Comparison of ENCODE assay signal across 22 cellular contexts in genomic region chr19:47521473-47522180, GRCh38. TPM values are rescaled to one million over a fixed set of nuclear protein-coding genes. Genes with fewer than 3 reads are reported as not detected.
DNase-seq lines count a peak whose midpoint lies in the region; ATAC-seq and TF ChIP-seq lines count a peak whose summit lies in the region.
"Had no signal": no experiment of that assay in that cellular context is flagged by ENCODE, and none has a peak within 500 bp of the region (broad histone marks: within the 10 kb centered on the region; RNA-seq: fewer than 3 reads in every experiment).

No MANE protein-coding gene starts in this region.

- no peaks in the 10 kb centered on the region for H3K36me3 Mint-ChIP-seq in activated naive CD8-positive, alpha-beta T cell treated with anti-CD3 and anti-CD28 coated beads, Interleukin-2, amount 10 ng/mL, durations not matched to agents 7 days and 5 days
- H3K36me3 Mint-ChIP-seq in activated naive CD8-positive, alpha-beta T cell treated with anti-CD3 and anti-CD28 coated beads, Interleukin-2, amount 50 U/mL, for 24 hours (ENCODE audit: low read depth), result no peaks in the 10 kb centered on the region
- H3K36me3 Mint-ChIP-seq in activated CD8-positive, alpha-beta T cell treated with anti-CD3 and anti-CD28 coated beads for 36 hours (ENCODE audit: low read depth), result no peaks in the 10 kb centered on the region

- DNase-seq in activated naive CD8-positive, alpha-beta T cell treated with anti-CD3 and anti-CD28 coated beads, Interleukin-2, amount 10 ng/mL, durations not matched to agents 7 days and 5 days, result no peak
- DNase-seq in activated naive CD8-positive, alpha-beta T cell treated with anti-CD3 and anti-CD28 coated beads, Interleukin-2, amount 50 U/mL, for 24 hours, result no peak
- DNase-seq in activated CD8-positive, alpha-beta T cell treated with anti-CD3 and anti-CD28 coated beads for 36 hours, result no peak
- DNase-seq in mesenchymal stem cell (no peak), thyroid gland (no peak), SW 1271 (lab: John Stamatoyannopoulos, UW) (no peak), NCI-H1092 treated with DMSO at 0.1 percent for 48 hours (lab: John Stamatoyannopoulos, UW) (no peak), epidermal melanocyte (ENCODE audit: insufficient read length, low spot score) (no peak)
- DNase-seq: activated CD4-positive, alpha-beta T cell treated with anti-CD3 and anti-CD28 coated beads, Interleukin-2, amount 50 U/mL, for 1 hour; activated gamma-delta T cell treated with Interleukin-2 at 50 U/mL for 16 hours; anterior cingulate cortex; central memory CD4-positive, alpha-beta T cell; esophagus squamous epithelium; PC-9; stimulated activated CD4-positive, alpha-beta T cell treated with anti-CD3 and anti-CD28 coated beads, Interleukin-1b, Interleukin-23, amount 100 ng/mL, for 48 hours had no signal

- intact Hi-C loops in activated CD8-positive, alpha-beta T cell treated with anti-CD3 and anti-CD28 coated beads for 36 hours (cut with micrococcal nuclease), result no loop called here
- intact Hi-C loops in thyroid gland (cut with DNase I), result no loop called here

- H3K4me2 ChIP-seq in mesenchymal stem cell (ENCODE audit: low read length, poor library complexity, severe bottlenecking), result no peak overlapping the region
- H3K4me2 ChIP-seq: BLaER1, PC-9 had no signal

- H3K4me1 ChIP-seq in mesenchymal stem cell (ENCODE audit: control insufficient read depth, insufficient read depth, low read depth, low read length), result peaks cover 8% of the 10 kb centered on the region
- H3K4me1 ChIP-seq in thyroid gland, result peaks cover 12 to 20% of the 10 kb centered on the region in 2 donors

- H2BK5ac ChIP-seq in mesenchymal stem cell (ENCODE audit: low read depth, low read length, poor library complexity, severe bottlenecking), result no peak overlapping the region

- no peak overlapping the region for H3K4ac ChIP-seq in mesenchymal stem cell (ENCODE audit: low read depth in 1 of 2, low read length in 2 of 2)

- no peak overlapping the region for H3K27ac ChIP-seq in mesenchymal stem cell (ENCODE audit: low read length, poor library complexity, severe bottlenecking)
- H3K27ac ChIP-seq in thyroid gland, result peak overlapping the region in 2 of 3 donors; percentile 19 to 38
- H3K27ac ChIP-seq: BLaER1, PC-9 had no signal

- peak overlapping the region; percentile 53 for H3K4me3 Mint-ChIP-seq in activated naive CD8-positive, alpha-beta T cell treated with anti-CD3 and anti-CD28 coated beads, Interleukin-2, amount 10 ng/mL, durations not matched to agents 7 days and 5 days
- no peak overlapping the region for H3K4me3 Mint-ChIP-seq in activated naive CD8-positive, alpha-beta T cell treated with anti-CD3 and anti-CD28 coated beads, Interleukin-2, amount 50 U/mL, for 24 hours
- H3K4me3 Mint-ChIP-seq in activated CD8-positive, alpha-beta T cell treated with anti-CD3 and anti-CD28 coated beads for 36 hours, result no peak overlapping the region
- H3K4me3 Mint-ChIP-seq: stimulated activated naive CD8-positive, alpha-beta T cell treated with anti-CD3 and anti-CD28 coated beads, Interleukin-15, Interleukin-2, amounts not matched to agents 100 ng/mL and 50 ng/mL, for 24 hours had no signal

- no peak overlapping the region for H3K4me3 ChIP-seq in mesenchymal stem cell (ENCODE audit: insufficient read depth in 1 of 2, low read depth in 1 of 2, low read length in 2 of 2)
- H3K4me3 ChIP-seq in thyroid gland (replicated peaks in 1 of 3), result no peak overlapping the region
- H3K4me3 ChIP-seq: BLaER1, esophagus squamous epithelium, PC-9 had no signal

- no peaks in the 10 kb centered on the region for H3K9me3 Mint-ChIP-seq in activated naive CD8-positive, alpha-beta T cell treated with anti-CD3 and anti-CD28 coated beads, Interleukin-2, amount 10 ng/mL, durations not matched to agents 7 days and 5 days
- H3K9me3 Mint-ChIP-seq in activated naive CD8-positive, alpha-beta T cell treated with anti-CD3 and anti-CD28 coated beads, Interleukin-2, amount 50 U/mL, for 24 hours, result no peaks in the 10 kb centered on the region
- no peaks in the 10 kb centered on the region for H3K9me3 Mint-ChIP-seq in activated CD8-positive, alpha-beta T cell treated with anti-CD3 and anti-CD28 coated beads for 36 hours
- H3K9me3 Mint-ChIP-seq: stimulated activated naive CD8-positive, alpha-beta T cell treated with anti-CD3 and anti-CD28 coated beads, Interleukin-15, Interleukin-2, amounts not matched to agents 100 ng/mL and 50 ng/mL, for 24 hours had no signal

- no peak overlapping the region for H2AK5ac ChIP-seq in mesenchymal stem cell (ENCODE audit: low read length, severe bottlenecking)

- H3K79me1 ChIP-seq in mesenchymal stem cell (replicated peaks; ENCODE audit: low read length, poor library complexity, severe bottlenecking), result no peaks in the 10 kb centered on the region

- H3K23ac ChIP-seq in mesenchymal stem cell (ENCODE audit: low read length in 2 of 2), result no peak overlapping the region

- 80% methylated on average over 20 of the region's 20 CpGs for WGBS in mesenchymal stem cell
- WGBS in thyroid gland, 2 donors, result 73 to 81% methylated on average over 19 of the region's 20 CpGs

- no peak overlapping the region for H3K14ac ChIP-seq in mesenchymal stem cell (ENCODE audit: low read length in 2 of 2)

- peaks cover 37% of the 10 kb centered on the region for H3K27me3 Mint-ChIP-seq in activated naive CD8-positive, alpha-beta T cell treated with anti-CD3 and anti-CD28 coated beads, Interleukin-2, amount 10 ng/mL, durations not matched to agents 7 days and 5 days
- peaks cover 21% of the 10 kb centered on the region for H3K27me3 Mint-ChIP-seq in activated naive CD8-positive, alpha-beta T cell treated with anti-CD3 and anti-CD28 coated beads, Interleukin-2, amount 50 U/mL, for 24 hours
- peaks cover 7% of the 10 kb centered on the region for H3K27me3 Mint-ChIP-seq in activated CD8-positive, alpha-beta T cell treated with anti-CD3 and anti-CD28 coated beads for 36 hours

- H3K4me1 Mint-ChIP-seq in activated naive CD8-positive, alpha-beta T cell treated with anti-CD3 and anti-CD28 coated beads, Interleukin-2, amount 10 ng/mL, durations not matched to agents 7 days and 5 days, result peaks cover 35% of the 10 kb centered on the region
- peaks cover 51% of the 10 kb centered on the region for H3K4me1 Mint-ChIP-seq in activated naive CD8-positive, alpha-beta T cell treated with anti-CD3 and anti-CD28 coated beads, Interleukin-2, amount 50 U/mL, for 24 hours
- peaks cover 36% of the 10 kb centered on the region for H3K4me1 Mint-ChIP-seq in activated CD8-positive, alpha-beta T cell treated with anti-CD3 and anti-CD28 coated beads for 36 hours (ENCODE audit: low read depth)

- H3K36me3 ChIP-seq in mesenchymal stem cell (ENCODE audit: control insufficient read depth in 1 of 2, insufficient read depth in 2 of 2, low read depth in 1 of 2, low read length in 2 of 2) (no peaks in the 10 kb centered on the region), thyroid gland (no peaks in the 10 kb centered on the region)
- H3K36me3 ChIP-seq: BLaER1, esophagus squamous epithelium had no signal

- POLR2A ChIA-PET in activated naive CD8-positive, alpha-beta T cell treated with anti-CD3 and anti-CD28 coated beads, Interleukin-2, amount 10 ng/mL, durations not matched to agents 7 days and 5 days (lab: Charles Lee), result interaction anchor here (0.9 to 1.8 kb wide), 3 partner anchors 8 to 79 kb away, joined by 3 to 5 read pairs (median 4); no protein-coding TSS in a partner anchor
- POLR2A ChIA-PET in activated CD8-positive, alpha-beta T cell treated with anti-CD3 and anti-CD28 coated beads for 36 hours (lab: Charles Lee), result interaction anchor here (0.9 to 3.6 kb wide), 4 partner anchors 15 to 79 kb away, joined by 3 to 11 read pairs (median 4); partner anchors contain the start of gene KPTN

- no peaks in the 10 kb centered on the region for H3K9me3 ChIP-seq in mesenchymal stem cell (ENCODE audit: control insufficient read depth, low read length)
- H3K9me3 ChIP-seq in thyroid gland, result no peaks in the 10 kb centered on the region
- H3K9me3 ChIP-seq: BLaER1, esophagus squamous epithelium had no signal

- no peak overlapping the region for H2AFZ ChIP-seq in mesenchymal stem cell (ENCODE audit: low read depth, low read length)
- H2AFZ ChIP-seq: PC-9 had no signal

- no peak overlapping the region for H2BK120ac ChIP-seq in mesenchymal stem cell (ENCODE audit: low read depth, low read length)

- H2BK15ac ChIP-seq in mesenchymal stem cell (ENCODE audit: low read depth, poor library complexity, severe bottlenecking), result no peak overlapping the region

- no peak for TF ChIP-seq CTCF in activated CD8-positive, alpha-beta T cell treated with anti-CD3 and anti-CD28 coated beads for 36 hours (IDR thresholded peaks at IDR 0.05)
- no peak for TF ChIP-seq CTCF in thyroid gland (IDR thresholded peaks at IDR 0.05)

- H4K8ac ChIP-seq in mesenchymal stem cell (ENCODE audit: low read length), result peak overlapping the region; percentile 15

- peaks cover 24 to 28% of the 10 kb centered on the region in 2 experiments for H3K27me3 ChIP-seq in mesenchymal stem cell (ENCODE audit: control insufficient read depth in 1 of 2, insufficient read depth in 1 of 2, low read length in 2 of 2)
- no peaks in the 10 kb centered on the region for H3K27me3 ChIP-seq in thyroid gland

- no peak overlapping the region for H3K18ac ChIP-seq in mesenchymal stem cell (ENCODE audit: low read depth in 1 of 2, low read length in 2 of 2)

- CTCF ChIA-PET in activated CD8-positive, alpha-beta T cell treated with anti-CD3 and anti-CD28 coated beads for 36 hours (lab: Charles Lee), result interaction anchor here (0.9 to 1.4 kb wide), 2 partner anchors 85 to 191 kb away, joined by 3 to 4 read pairs; no protein-coding TSS in a partner anchor

- peak overlapping the region; percentile 39 for H4K91ac ChIP-seq in mesenchymal stem cell (ENCODE audit: low read length)

- peak overlapping the region; percentile 62 for H3K27ac Mint-ChIP-seq in activated naive CD8-positive, alpha-beta T cell treated with anti-CD3 and anti-CD28 coated beads, Interleukin-2, amount 10 ng/mL, durations not matched to agents 7 days and 5 days
- H3K27ac Mint-ChIP-seq in activated naive CD8-positive, alpha-beta T cell treated with anti-CD3 and anti-CD28 coated beads, Interleukin-2, amount 50 U/mL, for 24 hours, result no peak overlapping the region
- H3K27ac Mint-ChIP-seq in activated CD8-positive, alpha-beta T cell treated with anti-CD3 and anti-CD28 coated beads for 36 hours, result no peak overlapping the region
- H3K27ac Mint-ChIP-seq: stimulated activated naive CD8-positive, alpha-beta T cell treated with anti-CD3 and anti-CD28 coated beads, Interleukin-15, Interleukin-2, amounts not matched to agents 100 ng/mL and 50 ng/mL, for 24 hours had no signal

- H2BK12ac ChIP-seq in mesenchymal stem cell (ENCODE audit: low read length in 2 of 2), result no peak overlapping the region

- ATAC-seq in activated naive CD8-positive, alpha-beta T cell treated with anti-CD3 and anti-CD28 coated beads, Interleukin-2, amount 10 ng/mL, durations not matched to agents 7 days and 5 days (ENCODE audit: low read depth), result peak; percentile 10
- ATAC-seq in activated naive CD8-positive, alpha-beta T cell treated with anti-CD3 and anti-CD28 coated beads, Interleukin-2, amount 50 U/mL, for 24 hours, result no peak
- peak; percentile 7 for ATAC-seq in activated CD8-positive, alpha-beta T cell treated with anti-CD3 and anti-CD28 coated beads for 36 hours

- H3K9ac ChIP-seq in mesenchymal stem cell (ENCODE audit: low read length), result no peak overlapping the region
- H3K9ac ChIP-seq: BLaER1 had no signal

- no peak for TF ChIP-seq POLR2A in thyroid gland (IDR thresholded peaks at IDR 0.05)

RNA-seq across cellular contexts. Expression of gene NAPA, which starts 6.8 kb away (rescaled TPM):
- total RNA-seq in activated naive CD8-positive, alpha-beta T cell treated with anti-CD3 and anti-CD28 coated beads, Interleukin-2, amount 10 ng/mL, durations not matched to agents 7 days and 5 days, result 100 to 1,000 TPM in 1 of 2 experiments, 10 to 100 TPM in 1; 96.4 to 103 TPM
- 10 to 100 TPM; 43.9 to 47.2 TPM for total RNA-seq in activated CD8-positive, alpha-beta T cell treated with anti-CD3 and anti-CD28 coated beads for 36 hours
- 113 TPM for polyA plus RNA-seq in mesenchymal stem cell (2013, experiment 1 of 2)
- 117 TPM for polyA plus RNA-seq in mesenchymal stem cell (2013, experiment 2 of 2)
- 100 to 1,000 TPM; 146 to 354 (median 213) TPM for total RNA-seq in thyroid gland

RNA-seq across cellular contexts. Expression of gene KPTN, which starts 37.6 kb away (rescaled TPM):
- 1 to 10 TPM; 8.0 to 8.6 TPM for total RNA-seq in activated naive CD8-positive, alpha-beta T cell treated with anti-CD3 and anti-CD28 coated beads, Interleukin-2, amount 10 ng/mL, durations not matched to agents 7 days and 5 days
- total RNA-seq in activated CD8-positive, alpha-beta T cell treated with anti-CD3 and anti-CD28 coated beads for 36 hours, result 10 to 100 TPM; 10.4 to 11.0 TPM
- polyA plus RNA-seq in mesenchymal stem cell (2013, experiment 1 of 2), result 8.5 TPM
- polyA plus RNA-seq in mesenchymal stem cell (2013, experiment 2 of 2), result 8.6 TPM
- total RNA-seq in thyroid gland, result 1 to 10 TPM; 7.0 to 8.9 (median 7.3) TPM

RNA-seq across cellular contexts. Expression of gene SLC8A2, which starts 49.9 kb away (rescaled TPM):
- under 1 TPM in 1 of 2 experiments, not detected in 1; 0.20 TPM for total RNA-seq in activated naive CD8-positive, alpha-beta T cell treated with anti-CD3 and anti-CD28 coated beads, Interleukin-2, amount 10 ng/mL, durations not matched to agents 7 days and 5 days
- total RNA-seq in activated CD8-positive, alpha-beta T cell treated with anti-CD3 and anti-CD28 coated beads for 36 hours, result under 1 TPM; 0.18 to 0.43 TPM
- polyA plus RNA-seq in mesenchymal stem cell (2013, experiment 1 of 2), result 0.06 TPM
- 0.07 TPM for polyA plus RNA-seq in mesenchymal stem cell (2013, experiment 2 of 2)
- total RNA-seq in thyroid gland, result under 1 TPM in 2 of 4 donors, not detected in 2; 0.29 to 0.59 TPM
- total RNA-seq: glomerular endothelial cell, MCF 10A, osteocyte, PC-9 had no signal

RNA-seq across cellular contexts. Expression of gene ZNF541, which starts 51.3 kb away (rescaled TPM):
- total RNA-seq in activated naive CD8-positive, alpha-beta T cell treated with anti-CD3 and anti-CD28 coated beads, Interleukin-2, amount 10 ng/mL, durations not matched to agents 7 days and 5 days, result 1 to 10 TPM in 1 of 2 experiments, under 1 TPM in 1; 0.30 to 1.2 TPM
- under 1 TPM; 0.29 to 0.41 TPM for total RNA-seq in activated CD8-positive, alpha-beta T cell treated with anti-CD3 and anti-CD28 coated beads for 36 hours
- polyA plus RNA-seq in mesenchymal stem cell (2013, experiment 1 of 2), result 0.03 TPM
- 0.04 TPM for polyA plus RNA-seq in mesenchymal stem cell (2013, experiment 2 of 2)
- total RNA-seq in thyroid gland, result 1 to 10 TPM in 1 of 4 donors, under 1 TPM in 2, not detected in 1; 0.40 to 1.1 (median 0.56) TPM
- total RNA-seq: A673, glomerular endothelial cell, MCF 10A, osteocyte, PC-9, SK-MEL-5 had no signal
